8 cellular contexts compared by ENCODE assay signal in genomic region chr9:93091453-93092081, GRCh38. TPM values are rescaled to one million over a fixed set of nuclear protein-coding genes. Genes with fewer than 3 reads are reported as not detected.
DNase-seq lines count a peak whose midpoint lies in the region; ATAC-seq, FAIRE-seq and TF ChIP-seq lines count a peak whose summit lies in the region.

No MANE protein-coding gene starts in this region.

- TF ChIP-seq POLR2A in sigmoid colon (IDR thresholded peaks at IDR 0.05): no peak

- H3K27ac ChIP-seq in colonic mucosa: no peak overlapping the region
- H3K27ac ChIP-seq in sigmoid colon: no peak overlapping the region

- peaks cover 41% of the 10 kb centered on the region for H3K36me3 Mint-ChIP-seq in T-helper 2 cell treated with Interferon-gamma antibody and Interleukin-4, amounts not matched to agents 5 μg/mL and 100 μg/mL, for 36 hours (ENCODE audit: low read depth)

- FAIRE-seq in GM19239 (lab: Jason Lieb, UNC): peak; percentile 71

- TF ChIP-seq EP300 in sigmoid colon (IDR thresholded peaks at IDR 0.05): no peak

- TF ChIP-seq CTCF in colonic mucosa (IDR thresholded peaks at IDR 0.05): no peak
- TF ChIP-seq CTCF in sigmoid colon (IDR thresholded peaks at IDR 0.05): no peak
- TF ChIP-seq CTCF in GM10266 (IDR thresholded peaks at IDR 0.05; ENCODE audit: control insufficient read depth, insufficient read depth, low read depth, missing control alignments): no peak

- H3K4me3 Mint-ChIP-seq in T-helper 2 cell treated with Interferon-gamma antibody and Interleukin-4, amounts not matched to agents 5 μg/mL and 100 μg/mL, for 36 hours: no peak overlapping the region

- H3K36me3 ChIP-seq in colonic mucosa (no peaks in the 10 kb centered on the region), sigmoid colon (no peaks in the 10 kb centered on the region)

- H3K9me3 Mint-ChIP-seq in T-helper 2 cell treated with Interferon-gamma antibody and Interleukin-4, amounts not matched to agents 5 μg/mL and 100 μg/mL, for 36 hours: peaks cover 9% of the 10 kb centered on the region

- peaks cover 39% of the 10 kb centered on the region for H3K4me1 Mint-ChIP-seq in T-helper 2 cell treated with Interferon-gamma antibody and Interleukin-4, amounts not matched to agents 5 μg/mL and 100 μg/mL, for 36 hours (ENCODE audit: low read depth)

- no peak overlapping the region for H3K4me3 ChIP-seq in colonic mucosa
- no peak overlapping the region for H3K4me3 ChIP-seq in sigmoid colon

- H3K27ac Mint-ChIP-seq in T-helper 2 cell treated with Interferon-gamma antibody and Interleukin-4, amounts not matched to agents 5 μg/mL and 100 μg/mL, for 36 hours: peak overlapping the region; percentile 83

- CTCF ChIA-PET in HEK293T (lab: Yijun Ruan, JAX): no interaction called here

- H3K4me1 ChIP-seq in colonic mucosa (peaks cover 4% of the 10 kb centered on the region), sigmoid colon (peaks cover 0 to 20% (median 14%) of the 10 kb centered on the region in 4 donors)

- no peak for ATAC-seq in HG03108 (IDR thresholded peaks at IDR 0.05; ENCODE audit: unreplicated experiment)

- 76 to 79% methylated on average over 3 of the region's 3 CpGs for WGBS in sigmoid colon, 2 donors

- H3K27me3 ChIP-seq in colonic mucosa: no peaks in the 10 kb centered on the region
- H3K27me3 ChIP-seq in sigmoid colon: no peaks in the 10 kb centered on the region

- DNase-seq in GM19239 (ENCODE audit: insufficient read length, low spot score): no peak
- peak; percentile 67 for DNase-seq in T-helper 2 cell treated with Interferon-gamma antibody and Interleukin-4, amounts not matched to agents 5 μg/mL and 100 μg/mL, for 36 hours (ENCODE audit: low spot score)
- DNase-seq in colonic mucosa: peak; percentile 28
- peak; percentile 72 for DNase-seq in sigmoid colon
- no peak for DNase-seq in GM10266 (ENCODE audit: extremely low spot score)
- DNase-seq in NCI-H2081 treated with DMSO at 0.1 percent for 48 hours (lab: John Stamatoyannopoulos, UW): no peak
- no peak for DNase-seq in HEK293T (ENCODE audit: extremely low spot score)

- intact Hi-C loops in colonic mucosa (cut with DNase I) (no loop called here), sigmoid colon (cut with DNase I) (loop anchor here (10.0 kb wide), 1 partner anchor 327 kb away; the partner anchor contains the start of gene BICD2)

- H3K9ac ChIP-seq in colonic mucosa (ENCODE audit: low read depth in 2 of 2, low read length in 2 of 2): no peak overlapping the region

- POLR2A ChIA-PET in HEK293T (lab: Yijun Ruan, JAX): interaction anchor here (0.7 kb wide), 1 partner anchor 31 kb away, joined by 3 read pairs; no protein-coding TSS in a partner anchor

- H3K9me3 ChIP-seq in colonic mucosa (no peaks in the 10 kb centered on the region), sigmoid colon (peaks cover 0 to 8% (median 0%) of the 10 kb centered on the region in 4 donors)

- H3K27me3 Mint-ChIP-seq in T-helper 2 cell treated with Interferon-gamma antibody and Interleukin-4, amounts not matched to agents 5 μg/mL and 100 μg/mL, for 36 hours (ENCODE audit: low read depth): no peaks in the 10 kb centered on the region

TF ChIP-seq in HEK293T, 16 proteins besides CTCF, POLR2A, EP300 and RAD21:
- TF ChIP-seq CTBP1 (IDR thresholded peaks at IDR 0.05; ENCODE audit: borderline replicate concordance) (no peak), BHLHE40 (IDR thresholded peaks at IDR 0.05; ENCODE audit: borderline replicate concordance) (no peak), SP1 (IDR thresholded peaks at IDR 0.05) (no peak), ELF4 (IDR thresholded peaks at IDR 0.05) (no peak), FOXK2 (IDR thresholded peaks at IDR 0.05) (no peak), LEF1 (IDR thresholded peaks at IDR 0.05; ENCODE audit: borderline replicate concordance) (no peak), ARNT (IDR thresholded peaks at IDR 0.05) (no peak), TARDBP (IDR thresholded peaks at IDR 0.05) (no peak), PKNOX1 (IDR thresholded peaks at IDR 0.05) (no peak), L3MBTL2 (conservative IDR thresholded peaks at IDR 0.05) (no peak), FOXM1 (IDR thresholded peaks at IDR 0.05; ENCODE audit: borderline replicate concordance) (no peak), FOXA1 (IDR thresholded peaks at IDR 0.05) (no peak), ZNF384 (IDR thresholded peaks at IDR 0.05) (no peak), SUZ12 (IDR thresholded peaks at IDR 0.05) (no peak)

RNA-seq across cellular contexts. Expression of gene CARD19, which starts 4.5 kb away (rescaled TPM):
- total RNA-seq in colonic mucosa (10 to 100 TPM; 48.6 to 56.3 TPM), sigmoid colon (10 to 100 TPM; 51.2 to 88.4 (median 85.0) TPM)
- 10 to 100 TPM; 56.8 to 87.2 (median 66.1) TPM for polyA plus RNA-seq in sigmoid colon

RNA-seq across cellular contexts. Expression of gene SUSD3, which starts 33.1 kb away (rescaled TPM):
- 1 to 10 TPM; 1.6 to 2.2 TPM for total RNA-seq in colonic mucosa
- 1 to 10 TPM; 1.9 to 7.2 (median 4.7) TPM for total RNA-seq in sigmoid colon
- polyA plus RNA-seq in sigmoid colon: 10 to 100 TPM in 1 of 3 donors, under 1 TPM in 1, not detected in 1; 0.92 to 15.2 TPM

RNA-seq across cellular contexts. Expression of gene NINJ1, which starts 42.5 kb away (rescaled TPM):
- total RNA-seq in colonic mucosa: 10 to 100 TPM; 24.5 to 29.4 TPM
- total RNA-seq in sigmoid colon: 100 to 1,000 TPM in 1 of 4 donors, 10 to 100 TPM in 3; 56.5 to 116 (median 69.6) TPM
- 10 to 100 TPM; 28.9 to 58.7 (median 53.5) TPM for polyA plus RNA-seq in sigmoid colon

Comparison
In these comparisons a context has a peak if more than half of its experiments do, and no peak if none do; other contexts are left out.
1. DNase-seq: peak in T-helper 2 cell treated with Interferon-gamma antibody and Interleukin-4, amounts not matched to agents 5 μg/mL and 100 μg/mL, for 36 hours (single experiment), colonic mucosa (single experiment) and sigmoid colon (single experiment); none in GM19239 (single experiment), GM10266 (single experiment), NCI-H2081 treated with DMSO at 0.1 percent for 48 hours (single experiment) and HEK293T (single experiment).